In the genomic region with DNA sequence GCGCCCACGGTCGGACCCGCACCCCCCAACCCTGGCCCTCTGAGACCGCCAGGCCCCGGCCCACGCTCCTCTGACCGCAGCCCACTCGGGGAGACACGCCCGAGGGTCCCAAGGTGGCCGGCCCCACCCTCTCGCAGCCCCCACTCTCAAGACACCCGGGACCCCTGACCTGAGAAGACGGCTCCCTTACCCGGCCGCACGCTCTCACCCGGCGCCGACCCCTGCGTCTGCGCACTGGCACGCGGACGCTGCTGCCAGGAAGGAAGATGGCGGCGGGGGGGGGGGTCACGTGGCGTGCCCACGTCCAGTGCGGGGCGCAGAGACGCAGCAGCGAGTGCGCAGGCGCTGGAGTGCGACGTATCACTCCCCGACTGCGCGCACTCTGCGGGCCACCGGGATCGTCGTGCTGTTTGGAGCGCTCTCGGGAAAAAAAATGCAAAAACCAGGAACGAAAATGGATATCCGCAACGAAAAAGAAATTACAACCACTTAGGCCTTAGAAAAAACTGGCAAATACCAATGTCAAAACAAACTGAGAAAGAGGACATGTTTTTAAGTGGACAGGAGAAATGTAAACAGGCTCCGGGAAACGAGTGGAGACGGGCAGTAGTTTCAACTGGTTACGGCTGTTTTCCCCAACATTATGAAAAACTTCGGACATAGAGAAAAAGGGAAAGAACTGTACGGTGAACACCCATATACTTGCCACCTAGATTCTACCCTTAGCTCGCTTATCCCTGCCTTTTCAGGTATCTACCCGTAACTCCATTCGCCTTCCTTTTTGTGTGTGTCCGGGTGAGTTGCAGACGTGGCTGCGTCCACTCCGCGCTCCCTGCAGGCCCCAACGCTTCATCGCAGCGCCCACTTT, we compare ENCODE assay signal across 1 cellular context.
A peak's percentile ranks its signal among the peaks of the same experiment; 100 is the strongest.
TF ChIP-seq lines count a peak whose summit lies in the region.

A gene (minus strand): TSS at position 236 of the 868 bp plus-strand sequence. CDS start 902 bp downstream, outside the sequence.

TF ChIP-seq in GM12878, 131 proteins besides CTCF, POLR2A, EP300 and RAD21 (continued from another document and continues in another):
- TF ChIP-seq, protein P1, sequence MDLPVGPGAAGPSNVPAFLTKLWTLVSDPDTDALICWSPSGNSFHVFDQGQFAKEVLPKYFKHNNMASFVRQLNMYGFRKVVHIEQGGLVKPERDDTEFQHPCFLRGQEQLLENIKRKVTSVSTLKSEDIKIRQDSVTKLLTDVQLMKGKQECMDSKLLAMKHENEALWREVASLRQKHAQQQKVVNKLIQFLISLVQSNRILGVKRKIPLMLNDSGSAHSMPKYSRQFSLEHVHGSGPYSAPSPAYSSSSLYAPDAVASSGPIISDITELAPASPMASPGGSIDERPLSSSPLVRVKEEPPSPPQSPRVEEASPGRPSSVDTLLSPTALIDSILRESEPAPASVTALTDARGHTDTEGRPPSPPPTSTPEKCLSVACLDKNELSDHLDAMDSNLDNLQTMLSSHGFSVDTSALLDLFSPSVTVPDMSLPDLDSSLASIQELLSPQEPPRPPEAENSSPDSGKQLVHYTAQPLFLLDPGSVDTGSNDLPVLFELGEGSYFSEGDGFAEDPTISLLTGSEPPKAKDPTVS (IDR thresholded peaks at IDR 0.05; ENCODE audit: low read depth, low read length) = no peak
- TF ChIP-seq FOXK2 (IDR thresholded peaks at IDR 0.05) (peak; percentile 69), RB1 (IDR thresholded peaks at IDR 0.05; ENCODE audit: borderline replicate concordance) (no peak), SIN3A (IDR thresholded peaks at IDR 0.05; ENCODE audit: low read depth, low read length) (peak; percentile 56; the same call in 1 of the 2 replicates), KLF5 (IDR thresholded peaks at IDR 0.05; ENCODE audit: partially characterized antibody) (peak; percentile 42), RBBP5 (conservative IDR thresholded peaks at IDR 0.05) (no peak), MYC (IDR thresholded peaks at IDR 0.05; ENCODE audit: insufficient read depth, insufficient read length, insufficient replicate concordance, low read length, severe bottlenecking) (no peak), TCF12 (IDR thresholded peaks at IDR 0.05; ENCODE audit: low read depth, low read length) (no peak), GABPA (IDR thresholded peaks at IDR 0.05; ENCODE audit: low read depth) (no peak), RCOR1 (conservative IDR thresholded peaks at IDR 0.05; ENCODE audit: low read depth, low read length) (no peak; the same call in 1 of the 2 replicates), MEF2A (IDR thresholded peaks at IDR 0.05; ENCODE audit: insufficient read depth, low read depth, low read length) (no peak), FOS (IDR thresholded peaks at IDR 0.05; ENCODE audit: borderline replicate concordance, extremely low read depth, insufficient read length) (no peak), ZNF384 (IDR thresholded peaks at IDR 0.05; ENCODE audit: borderline replicate concordance, low read depth, low read length) (no peak), CHD4 (IDR thresholded peaks at IDR 0.05) (no peak), PAX5 (IDR thresholded peaks at IDR 0.05; ENCODE audit: borderline replicate concordance, low read depth, low read length) (no peak), YY1 (IDR thresholded peaks at IDR 0.05; ENCODE audit: low read depth, low read length) (peak; percentile 98), KAT2A (conservative IDR thresholded peaks at IDR 0.05; ENCODE audit: control insufficient read depth, low read depth, low read length) (no peak), DPF2 (IDR thresholded peaks at IDR 0.05) (no peak), SPI1 (IDR thresholded peaks at IDR 0.05; ENCODE audit: borderline replicate concordance, insufficient read depth, low read depth, low read length) (no peak), TBL1XR1 (IDR thresholded peaks at IDR 0.05; ENCODE audit: low read depth, low read length) (no peak; the same call in 1 of the 2 replicates), IKZF1 (conservative IDR thresholded peaks at IDR 0.05) (peak; percentile 74), STAT1 (conservative IDR thresholded peaks at IDR 0.05) (no peak), SREBF2 (IDR thresholded peaks at IDR 0.05; ENCODE audit: low read length) (no peak), BMI1 (IDR thresholded peaks at IDR 0.05; ENCODE audit: borderline replicate concordance) (no peak), NRF1 (conservative IDR thresholded peaks at IDR 0.05; ENCODE audit: low read depth, low read length) (peak; percentile 76), SREBF1 (IDR thresholded peaks at IDR 0.05; ENCODE audit: low read length) (no peak), CBX5 (IDR thresholded peaks at IDR 0.05; ENCODE audit: low read depth) (peak; percentile 69; the same call in 1 of the 2 replicates), POLR2AphosphoS2 (IDR thresholded peaks at IDR 0.05; ENCODE audit: low read depth, low read length) (no peak), NBN (IDR thresholded peaks at IDR 0.05) (peak; percentile 90), NR2C1 (IDR thresholded peaks at IDR 0.05) (peak; percentile 91), SIX5 (IDR thresholded peaks at IDR 0.05; ENCODE audit: low read depth, low read length, severe bottlenecking) (peak; percentile 64), RUNX3 (IDR thresholded peaks at IDR 0.05; ENCODE audit: low read length) (no peak), CEBPB (IDR thresholded peaks at IDR 0.05; ENCODE audit: borderline replicate concordance in 1 of 2, low read depth in 2 of 2, low read length in 2 of 2) (no peak), JUND (IDR thresholded peaks at IDR 0.05; ENCODE audit: low read depth, low read length) (0 out of 2 replicates have a peak, but pooled peaks have one; percentile 20), MYB (IDR thresholded peaks at IDR 0.05; ENCODE audit: borderline replicate concordance, low read depth, low read length) (no peak), TCF7 (IDR thresholded peaks at IDR 0.05; ENCODE audit: borderline replicate concordance) (no peak), CBX3 (IDR thresholded peaks at IDR 0.05; ENCODE audit: borderline replicate concordance, low read depth) (no peak), HDAC6 (IDR thresholded peaks at IDR 0.05; ENCODE audit: unreplicated experiment) (peak; percentile 37), SUZ12 (IDR thresholded peaks at IDR 0.05; ENCODE audit: unreplicated experiment) (no peak)
- TF ChIP-seq, protein P2, sequence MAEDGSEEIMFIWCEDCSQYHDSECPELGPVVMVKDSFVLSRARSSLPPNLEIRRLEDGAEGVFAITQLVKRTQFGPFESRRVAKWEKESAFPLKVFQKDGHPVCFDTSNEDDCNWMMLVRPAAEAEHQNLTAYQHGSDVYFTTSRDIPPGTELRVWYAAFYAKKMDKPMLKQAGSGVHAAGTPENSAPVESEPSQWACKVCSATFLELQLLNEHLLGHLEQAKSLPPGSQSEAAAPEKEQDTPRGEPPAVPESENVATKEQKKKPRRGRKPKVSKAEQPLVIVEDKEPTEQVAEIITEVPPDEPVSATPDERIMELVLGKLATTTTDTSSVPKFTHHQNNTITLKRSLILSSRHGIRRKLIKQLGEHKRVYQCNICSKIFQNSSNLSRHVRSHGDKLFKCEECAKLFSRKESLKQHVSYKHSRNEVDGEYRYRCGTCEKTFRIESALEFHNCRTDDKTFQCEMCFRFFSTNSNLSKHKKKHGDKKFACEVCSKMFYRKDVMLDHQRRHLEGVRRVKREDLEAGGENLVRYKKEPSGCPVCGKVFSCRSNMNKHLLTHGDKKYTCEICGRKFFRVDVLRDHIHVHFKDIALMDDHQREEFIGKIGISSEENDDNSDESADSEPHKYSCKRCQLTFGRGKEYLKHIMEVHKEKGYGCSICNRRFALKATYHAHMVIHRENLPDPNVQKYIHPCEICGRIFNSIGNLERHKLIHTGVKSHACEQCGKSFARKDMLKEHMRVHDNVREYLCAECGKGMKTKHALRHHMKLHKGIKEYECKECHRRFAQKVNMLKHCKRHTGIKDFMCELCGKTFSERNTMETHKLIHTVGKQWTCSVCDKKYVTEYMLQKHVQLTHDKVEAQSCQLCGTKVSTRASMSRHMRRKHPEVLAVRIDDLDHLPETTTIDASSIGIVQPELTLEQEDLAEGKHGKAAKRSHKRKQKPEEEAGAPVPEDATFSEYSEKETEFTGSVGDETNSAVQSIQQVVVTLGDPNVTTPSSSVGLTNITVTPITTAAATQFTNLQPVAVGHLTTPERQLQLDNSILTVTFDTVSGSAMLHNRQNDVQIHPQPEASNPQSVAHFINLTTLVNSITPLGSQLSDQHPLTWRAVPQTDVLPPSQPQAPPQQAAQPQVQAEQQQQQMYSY (CRISPR knock-in tag; IDR thresholded peaks at IDR 0.05) = no peak
- TF ChIP-seq, protein P3, sequence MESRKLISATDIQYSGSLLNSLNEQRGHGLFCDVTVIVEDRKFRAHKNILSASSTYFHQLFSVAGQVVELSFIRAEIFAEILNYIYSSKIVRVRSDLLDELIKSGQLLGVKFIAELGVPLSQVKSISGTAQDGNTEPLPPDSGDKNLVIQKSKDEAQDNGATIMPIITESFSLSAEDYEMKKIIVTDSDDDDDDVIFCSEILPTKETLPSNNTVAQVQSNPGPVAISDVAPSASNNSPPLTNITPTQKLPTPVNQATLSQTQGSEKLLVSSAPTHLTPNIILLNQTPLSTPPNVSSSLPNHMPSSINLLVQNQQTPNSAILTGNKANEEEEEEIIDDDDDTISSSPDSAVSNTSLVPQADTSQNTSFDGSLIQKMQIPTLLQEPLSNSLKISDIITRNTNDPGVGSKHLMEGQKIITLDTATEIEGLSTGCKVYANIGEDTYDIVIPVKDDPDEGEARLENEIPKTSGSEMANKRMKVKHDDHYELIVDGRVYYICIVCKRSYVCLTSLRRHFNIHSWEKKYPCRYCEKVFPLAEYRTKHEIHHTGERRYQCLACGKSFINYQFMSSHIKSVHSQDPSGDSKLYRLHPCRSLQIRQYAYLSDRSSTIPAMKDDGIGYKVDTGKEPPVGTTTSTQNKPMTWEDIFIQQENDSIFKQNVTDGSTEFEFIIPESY (IDR thresholded peaks at IDR 0.05) = no peak
- TF ChIP-seq, protein P4, sequence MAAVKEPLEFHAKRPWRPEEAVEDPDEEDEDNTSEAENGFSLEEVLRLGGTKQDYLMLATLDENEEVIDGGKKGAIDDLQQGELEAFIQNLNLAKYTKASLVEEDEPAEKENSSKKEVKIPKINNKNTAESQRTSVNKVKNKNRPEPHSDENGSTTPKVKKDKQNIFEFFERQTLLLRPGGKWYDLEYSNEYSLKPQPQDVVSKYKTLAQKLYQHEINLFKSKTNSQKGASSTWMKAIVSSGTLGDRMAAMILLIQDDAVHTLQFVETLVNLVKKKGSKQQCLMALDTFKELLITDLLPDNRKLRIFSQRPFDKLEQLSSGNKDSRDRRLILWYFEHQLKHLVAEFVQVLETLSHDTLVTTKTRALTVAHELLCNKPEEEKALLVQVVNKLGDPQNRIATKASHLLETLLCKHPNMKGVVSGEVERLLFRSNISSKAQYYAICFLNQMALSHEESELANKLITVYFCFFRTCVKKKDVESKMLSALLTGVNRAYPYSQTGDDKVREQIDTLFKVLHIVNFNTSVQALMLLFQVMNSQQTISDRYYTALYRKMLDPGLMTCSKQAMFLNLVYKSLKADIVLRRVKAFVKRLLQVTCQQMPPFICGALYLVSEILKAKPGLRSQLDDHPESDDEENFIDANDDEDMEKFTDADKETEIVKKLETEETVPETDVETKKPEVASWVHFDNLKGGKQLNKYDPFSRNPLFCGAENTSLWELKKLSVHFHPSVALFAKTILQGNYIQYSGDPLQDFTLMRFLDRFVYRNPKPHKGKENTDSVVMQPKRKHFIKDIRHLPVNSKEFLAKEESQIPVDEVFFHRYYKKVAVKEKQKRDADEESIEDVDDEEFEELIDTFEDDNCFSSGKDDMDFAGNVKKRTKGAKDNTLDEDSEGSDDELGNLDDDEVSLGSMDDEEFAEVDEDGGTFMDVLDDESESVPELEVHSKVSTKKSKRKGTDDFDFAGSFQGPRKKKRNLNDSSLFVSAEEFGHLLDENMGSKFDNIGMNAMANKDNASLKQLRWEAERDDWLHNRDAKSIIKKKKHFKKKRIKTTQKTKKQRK (IDR thresholded peaks at IDR 0.05; ENCODE audit: low read depth, low read length) = no peak
- TF ChIP-seq, protein P5, sequence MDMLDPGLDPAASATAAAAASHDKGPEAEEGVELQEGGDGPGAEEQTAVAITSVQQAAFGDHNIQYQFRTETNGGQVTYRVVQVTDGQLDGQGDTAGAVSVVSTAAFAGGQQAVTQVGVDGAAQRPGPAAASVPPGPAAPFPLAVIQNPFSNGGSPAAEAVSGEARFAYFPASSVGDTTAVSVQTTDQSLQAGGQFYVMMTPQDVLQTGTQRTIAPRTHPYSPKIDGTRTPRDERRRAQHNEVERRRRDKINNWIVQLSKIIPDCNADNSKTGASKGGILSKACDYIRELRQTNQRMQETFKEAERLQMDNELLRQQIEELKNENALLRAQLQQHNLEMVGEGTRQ (IDR thresholded peaks at IDR 0.05; ENCODE audit: borderline replicate concordance, low read depth, low read length) = peak; percentile 82
- TF ChIP-seq, protein P6, sequence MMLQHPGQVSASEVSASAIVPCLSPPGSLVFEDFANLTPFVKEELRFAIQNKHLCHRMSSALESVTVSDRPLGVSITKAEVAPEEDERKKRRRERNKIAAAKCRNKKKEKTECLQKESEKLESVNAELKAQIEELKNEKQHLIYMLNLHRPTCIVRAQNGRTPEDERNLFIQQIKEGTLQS (IDR thresholded peaks at IDR 0.05; ENCODE audit: borderline replicate concordance, extremely low read depth, low read depth, low read length) = peak; percentile 79; the same call in 1 of the 2 replicates
- TF ChIP-seq, protein P7, sequence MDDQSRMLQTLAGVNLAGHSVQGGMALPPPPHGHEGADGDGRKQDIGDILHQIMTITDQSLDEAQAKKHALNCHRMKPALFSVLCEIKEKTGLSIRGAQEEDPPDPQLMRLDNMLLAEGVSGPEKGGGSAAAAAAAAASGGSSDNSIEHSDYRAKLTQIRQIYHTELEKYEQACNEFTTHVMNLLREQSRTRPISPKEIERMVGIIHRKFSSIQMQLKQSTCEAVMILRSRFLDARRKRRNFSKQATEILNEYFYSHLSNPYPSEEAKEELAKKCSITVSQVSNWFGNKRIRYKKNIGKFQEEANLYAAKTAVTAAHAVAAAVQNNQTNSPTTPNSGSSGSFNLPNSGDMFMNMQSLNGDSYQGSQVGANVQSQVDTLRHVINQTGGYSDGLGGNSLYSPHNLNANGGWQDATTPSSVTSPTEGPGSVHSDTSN (IDR thresholded peaks at IDR 0.05; ENCODE audit: insufficient replicate concordance, low read depth, low read length) = no peak
- TF ChIP-seq, protein P8, sequence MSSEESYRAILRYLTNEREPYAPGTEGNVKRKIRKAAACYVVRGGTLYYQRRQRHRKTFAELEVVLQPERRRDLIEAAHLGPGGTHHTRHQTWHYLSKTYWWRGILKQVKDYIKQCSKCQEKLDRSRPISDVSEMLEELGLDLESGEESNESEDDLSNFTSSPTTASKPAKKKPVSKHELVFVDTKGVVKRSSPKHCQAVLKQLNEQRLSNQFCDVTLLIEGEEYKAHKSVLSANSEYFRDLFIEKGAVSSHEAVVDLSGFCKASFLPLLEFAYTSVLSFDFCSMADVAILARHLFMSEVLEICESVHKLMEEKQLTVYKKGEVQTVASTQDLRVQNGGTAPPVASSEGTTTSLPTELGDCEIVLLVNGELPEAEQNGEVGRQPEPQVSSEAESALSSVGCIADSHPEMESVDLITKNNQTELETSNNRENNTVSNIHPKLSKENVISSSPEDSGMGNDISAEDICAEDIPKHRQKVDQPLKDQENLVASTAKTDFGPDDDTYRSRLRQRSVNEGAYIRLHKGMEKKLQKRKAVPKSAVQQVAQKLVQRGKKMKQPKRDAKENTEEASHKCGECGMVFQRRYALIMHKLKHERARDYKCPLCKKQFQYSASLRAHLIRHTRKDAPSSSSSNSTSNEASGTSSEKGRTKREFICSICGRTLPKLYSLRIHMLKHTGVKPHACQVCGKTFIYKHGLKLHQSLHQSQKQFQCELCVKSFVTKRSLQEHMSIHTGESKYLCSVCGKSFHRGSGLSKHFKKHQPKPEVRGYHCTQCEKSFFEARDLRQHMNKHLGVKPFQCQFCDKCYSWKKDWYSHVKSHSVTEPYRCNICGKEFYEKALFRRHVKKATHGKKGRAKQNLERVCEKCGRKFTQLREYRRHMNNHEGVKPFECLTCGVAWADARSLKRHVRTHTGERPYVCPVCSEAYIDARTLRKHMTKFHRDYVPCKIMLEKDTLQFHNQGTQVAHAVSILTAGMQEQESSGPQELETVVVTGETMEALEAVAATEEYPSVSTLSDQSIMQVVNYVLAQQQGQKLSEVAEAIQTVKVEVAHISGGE (CRISPR knock-in tag; IDR thresholded peaks at IDR 0.05) = no peak
